Comparison of ENCODE assay signal across 1 cellular context in the genomic region with DNA sequence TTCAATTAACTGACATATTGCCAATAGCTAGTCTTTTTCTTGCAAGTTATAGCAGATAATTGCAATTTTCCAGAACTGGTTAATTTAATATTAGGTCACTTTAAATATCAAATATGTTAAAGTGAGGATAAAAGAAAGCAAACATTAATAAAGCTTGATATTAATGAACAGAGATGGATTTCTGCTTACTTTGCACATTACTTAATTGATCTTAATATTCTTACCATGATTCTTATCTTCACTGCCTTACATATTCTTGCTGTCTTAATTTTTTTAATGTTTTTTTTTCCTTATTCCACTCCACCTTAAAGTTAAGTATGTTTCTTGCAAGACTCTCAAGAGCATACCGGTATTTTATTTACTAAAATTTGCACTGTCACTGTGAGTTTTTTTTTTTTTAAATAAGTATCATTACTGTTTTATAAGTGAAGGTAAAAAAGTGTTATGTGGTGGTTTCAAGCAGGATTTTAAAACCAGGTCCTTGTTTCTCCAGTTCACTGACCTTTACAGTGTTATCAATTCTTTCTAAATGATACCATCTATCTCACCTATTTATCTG.
TF ChIP-seq lines count a peak whose summit lies in the region.

No MANE protein-coding gene starts in this region.

TF ChIP-seq in HepG2, 621 proteins besides CTCF, POLR2A, EP300 and RAD21:
- TF ChIP-seq MAFF (IDR thresholded peaks at IDR 0.05; ENCODE audit: low read depth, low read length) (peak; percentile 81), MAFK (conservative IDR thresholded peaks at IDR 0.05 in 1 of 2, IDR thresholded peaks at IDR 0.05 in 1 of 2; ENCODE audit: low read length in 2 of 2) (peak; percentile 76 to 90), PHF21A (CRISPR knock-in tag; IDR thresholded peaks at IDR 0.05) (no peak), PLRG1 (conservative IDR thresholded peaks at IDR 0.05) (no peak)
TF ChIP-seq in HepG2: peak in this region for 2.
